23 cellular contexts compared by ENCODE assay signal in the genomic region with DNA sequence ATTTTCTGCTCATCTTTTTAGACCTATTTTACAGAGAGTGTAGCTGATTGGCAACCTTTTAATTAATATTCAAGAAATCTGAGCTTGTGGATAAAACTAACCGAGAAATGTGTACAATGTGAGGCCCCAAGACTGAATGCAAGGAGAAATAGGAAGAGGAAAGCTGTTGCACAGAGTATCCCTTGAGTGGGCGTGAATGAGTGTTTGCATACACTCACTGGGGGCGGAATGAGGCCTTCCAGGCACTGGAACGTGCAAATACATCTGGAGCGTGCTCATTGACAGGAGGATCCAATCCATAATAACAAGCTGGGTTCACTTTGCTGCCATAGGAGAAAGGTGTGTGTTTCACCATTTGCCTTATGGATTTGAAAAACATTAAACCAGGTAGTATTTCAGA.
DNase-seq lines count a peak whose midpoint lies in the region; ATAC-seq and TF ChIP-seq lines count a peak whose summit lies in the region.
"Had no signal": no experiment of that assay in that cellular context is flagged by ENCODE, and none has a peak within 500 bp of the region (broad histone marks: within the 10 kb centered on the region; RNA-seq: fewer than 3 reads in every experiment).

No MANE protein-coding gene starts in this region.

- H3K9me3 Mint-ChIP-seq in nephron: no peaks in the 10 kb centered on the region

- peak overlapping the region in 2 of 3 experiments; percentile 24 to 26 for H3K27ac Mint-ChIP-seq in nephron
- H3K27ac Mint-ChIP-seq: B cell; CD4-positive, alpha-beta T cell had no signal

- H3K27me3 Mint-ChIP-seq in nephron (ENCODE audit: low read depth): no peaks in the 10 kb centered on the region
- H3K27me3 Mint-ChIP-seq: B cell had no signal

- peaks cover 42% of the 10 kb centered on the region for H3K4me1 Mint-ChIP-seq in nephron
- H3K4me1 Mint-ChIP-seq: B cell had no signal

- no peak overlapping the region for H3K4me3 Mint-ChIP-seq in nephron
- H3K4me3 Mint-ChIP-seq: B cell; CD4-positive, alpha-beta T cell had no signal

- DNase-seq in NCI-H345 (lab: John Stamatoyannopoulos, UW) (peak; percentile 10), NCI-H345 treated with DMSO at 0.1 percent for 48 hours (lab: John Stamatoyannopoulos, UW; ENCODE audit: unreplicated experiment) (no peak), NCI-H1092 (lab: John Stamatoyannopoulos, UW) (peak; percentile 15), T-helper 1 cell (no peak)
- DNase-seq in activated T-cell treated with anti-CD3 and anti-CD28 coated beads, Interleukin-2, amount 50 U/mL, for 1 hour: no peak
- DNase-seq: CD4-positive, alpha-beta T cell; COR-L47; DMS 273 treated with DMSO at 0.1 percent for 48 hours; NCI-H1105; NCI-H146; NCI-H2081; NCI-H2171 treated with DMSO at 0.1 percent for 48 hours; NCI-H446 treated with DMSO at 0.1 percent for 48 hours; NCI-H748 treated with DMSO at 0.1 percent for 48 hours; PC-9; RPMI8226; SHP77; SW 1271 had no signal

- no peak for TF ChIP-seq CTCF in nephron (IDR thresholded peaks at IDR 0.05; ENCODE audit: unreplicated experiment in 3 of 3)

- peaks cover 4% of the 10 kb centered on the region for H3K36me3 Mint-ChIP-seq in nephron (ENCODE audit: low read depth)

- no peak for ATAC-seq in GM18858 (IDR thresholded peaks at IDR 0.05; ENCODE audit: unreplicated experiment)
- ATAC-seq: A549, K562 had no signal

Comparison
In these comparisons a context has a peak if more than half of its experiments do, and no peak if none do; other contexts are left out.
1. DNase-seq: peak in NCI-H345 (single experiment) and NCI-H1092 (single experiment); none in NCI-H345 treated with DMSO at 0.1 percent for 48 hours (single experiment), activated T-cell treated with anti-CD3 and anti-CD28 coated beads, Interleukin-2, amount 50 U/mL, for 1 hour (single experiment) and T-helper 1 cell (0 of 5).